ENCODE assay signal across 8 cellular contexts in the genomic region with DNA sequence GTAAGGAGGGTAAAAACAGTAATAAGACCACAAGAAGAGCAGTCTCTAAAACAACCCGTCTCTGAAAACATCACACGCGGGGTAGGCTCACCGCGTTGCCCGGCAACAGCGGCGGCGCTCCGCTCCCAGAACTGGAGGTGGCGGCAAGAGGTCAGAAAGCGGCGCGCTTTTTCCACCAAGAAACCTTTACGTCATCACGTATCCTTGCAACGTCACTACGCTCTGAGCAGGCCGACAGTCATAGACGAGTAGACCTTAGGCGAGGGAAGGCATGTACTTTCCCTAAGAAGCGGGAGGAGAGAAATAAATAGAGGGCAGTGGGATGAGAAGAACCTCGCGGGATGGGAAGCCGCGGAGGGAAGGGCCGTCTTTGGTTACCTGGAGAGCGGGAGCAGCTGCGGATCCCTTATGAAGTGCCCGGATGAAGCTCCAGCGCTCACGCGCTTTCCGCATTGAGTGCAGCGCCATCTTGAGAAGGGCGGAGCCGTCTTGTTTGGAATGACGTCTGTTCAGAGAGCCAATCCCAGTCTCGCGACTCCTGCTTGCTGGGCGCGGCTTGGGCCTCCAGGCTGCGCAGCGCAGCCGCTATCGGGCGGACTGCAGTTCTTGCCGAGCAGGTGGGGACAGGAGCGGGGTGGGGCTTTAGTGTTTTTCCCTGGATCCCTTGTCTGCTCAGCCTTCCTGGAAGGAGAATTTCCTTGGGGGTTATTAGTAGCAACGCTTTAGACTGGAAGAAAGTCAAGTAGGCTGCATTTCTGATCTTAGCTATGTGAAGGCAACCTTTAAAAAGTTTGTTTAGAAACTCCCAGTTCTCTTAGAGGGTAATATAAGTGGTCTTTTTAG. TPM values are rescaled to one million over a fixed set of nuclear protein-coding genes. Genes with fewer than 3 reads are reported as not detected.
DNase-seq lines count a peak whose midpoint lies in the region; ATAC-seq, FAIRE-seq and TF ChIP-seq lines count a peak whose summit lies in the region.

WARS2 (minus strand) TSS at position 477 of the 843 bp plus-strand sequence; CDS start at position 468, 9 bp downstream.

- peaks cover 0 to 41% (median 24%) of the 10 kb centered on the region in 12 donors for H3K4me1 ChIP-seq in heart left ventricle

- H3K27ac Mint-ChIP-seq in type B pancreatic cell: no peak within 1 kb of the TSS

- DNase-seq in GM12892 (ENCODE audit: insufficient read length) (peak; percentile 64), NCI-H1436 (lab: John Stamatoyannopoulos, UW) (peak; percentile 96), SW480 (ENCODE audit: low spot score) (peak; percentile 97), heart left ventricle (peak; percentile 95 to 97 (median 96)), pons (ENCODE audit: low spot score) (peak; percentile 99), type B pancreatic cell (ENCODE audit: extremely low spot score, unreplicated experiment) (peak; percentile 94)

- H3K36me3 Mint-ChIP-seq in type B pancreatic cell: peaks cover 16% of the 10 kb centered on the region

- H3K9me3 ChIP-seq in heart left ventricle: no peaks in the 10 kb centered on the region

- intact Hi-C loops in heart left ventricle (cut with DNase I): loop anchor here in 2 of 10 donors (5.0 to 10.0 kb wide), 2 partner anchors 48 to 96 kb away; no protein-coding TSS in a partner anchor

- FAIRE-seq in GM12892 (lab: Jason Lieb, UNC): peak; percentile 85

- H3K27me3 ChIP-seq in heart left ventricle: no peaks in the 10 kb centered on the region

- no peaks in the 10 kb centered on the region for H3K9me3 Mint-ChIP-seq in type B pancreatic cell

- H3K4me3 ChIP-seq in heart left ventricle: peak within 1 kb of the TSS; percentile 53 to 77 (median 65)

- no peak within 1 kb of the TSS for H3K4me3 Mint-ChIP-seq in type B pancreatic cell

- ATAC-seq in HG02840 (IDR thresholded peaks at IDR 0.05; ENCODE audit: low FRiP score, unreplicated experiment) (peak; percentile 98), heart left ventricle (peak; percentile 99)

- H3K4me1 Mint-ChIP-seq in type B pancreatic cell (ENCODE audit: unreplicated experiment): peaks cover 20% of the 10 kb centered on the region

- no peaks in the 10 kb centered on the region for H3K27me3 Mint-ChIP-seq in type B pancreatic cell

- 0% methylated on average over 50 of the region's 50 CpGs for WGBS in adipose tissue, 3 donors
- WGBS in heart left ventricle, 4 donors: 0 to 1% (median 0%) methylated on average over 42 to 50 of the region's 50 CpGs

- peak; percentile 96 for TF ChIP-seq POLR2A in GM12892 (IDR thresholded peaks at IDR 0.05; ENCODE audit: low read depth, low read length)
- TF ChIP-seq POLR2A in heart left ventricle (IDR thresholded peaks at IDR 0.05): peak in 1 of 2 donors; percentile 77

- H3K27ac ChIP-seq in adipose tissue (ENCODE audit: low read depth, low read length) (peak within 1 kb of the TSS; percentile 92), heart left ventricle (peak within 1 kb of the TSS; percentile 94 to 99 (median 96))

- peaks cover 0 to 8% (median 0%) of the 10 kb centered on the region in 9 donors for H3K36me3 ChIP-seq in heart left ventricle

- TF ChIP-seq CTCF in heart left ventricle (IDR thresholded peaks at IDR 0.05): peak in 1 of 12 donors; percentile 6
- no peak for TF ChIP-seq CTCF in type B pancreatic cell (conservative IDR thresholded peaks at IDR 0.05)

RNA-seq across cellular contexts. Expression of gene WARS2, which starts in this region (rescaled TPM):
- 12.0 TPM for polyA plus RNA-seq in GM12892 (2012; ENCODE audit: missing spikeins)
- 1 to 10 TPM; 7.0 to 8.9 (median 7.0) TPM for polyA plus RNA-seq in adipose tissue
- 10 to 100 TPM in 6 of 9 donors, 1 to 10 TPM in 3; 8.5 to 15.5 (median 13.1) TPM for total RNA-seq in heart left ventricle
- polyA plus RNA-seq in heart left ventricle: 1 to 10 TPM; 3.9 to 7.7 TPM
- 13.8 and 14.9 TPM in 2 replicates for total RNA-seq in type B pancreatic cell (ENCODE audit: low replicate concordance)

Comparison
In these comparisons a context has a peak if more than half of its experiments do, and no peak if none do; other contexts are left out.
1. Peak in every context shown above with its lines: DNase-seq, ATAC-seq, H3K4me3 ChIP-seq and H3K27ac ChIP-seq.